27 cellular contexts compared by ENCODE assay signal in genomic region chr11:87022254-87022653, GRCh38. TPM values are rescaled to one million over a fixed set of nuclear protein-coding genes. Genes with fewer than 3 reads are reported as not detected.
DNase-seq lines count a peak whose midpoint lies in the region; ATAC-seq, FAIRE-seq and TF ChIP-seq lines count a peak whose summit lies in the region.
"Had no signal": no experiment of that assay in that cellular context is flagged by ENCODE, and none has a peak within 500 bp of the region (broad histone marks: within the 10 kb centered on the region; RNA-seq: fewer than 3 reads in every experiment).

No MANE protein-coding gene starts in this region.

- H3K27ac ChIP-seq in pancreas: no peak overlapping the region
- H3K27ac ChIP-seq: 22Rv1, cardiac muscle cell, dorsolateral prefrontal cortex, epithelial cell of prostate, KMS-11, stomach, upper lobe of left lung had no signal

- no peak overlapping the region for H3K27ac Mint-ChIP-seq in activated CD4-positive, alpha-beta T cell treated with anti-CD3 and anti-CD28 coated beads for 36 hours
- H3K27ac Mint-ChIP-seq in activated CD4-positive, alpha-beta T cell treated with anti-CD3 and anti-CD28 coated beads, Interleukin-2, amount 10 ng/mL, durations not matched to agents 24 days and 14 days: no peak overlapping the region
- no peak overlapping the region for H3K27ac Mint-ChIP-seq in stimulated activated effector memory CD8-positive, alpha-beta T cell treated with anti-CD3 and anti-CD28 coated beads, Interleukin-12 subunit alpha, Interleukin-12 subunit beta, amount 100 ng/mL, for 72 hours
- H3K27ac Mint-ChIP-seq: memory B cell, natural killer cell had no signal

- no peak for TF ChIP-seq CTCF in pancreas (IDR thresholded peaks at IDR 0.05)

- POLR2A ChIA-PET in activated CD4-positive, alpha-beta T cell treated with anti-CD3 and anti-CD28 coated beads for 36 hours (lab: Charles Lee): no interaction called here

- intact Hi-C loops in activated CD4-positive, alpha-beta T cell treated with anti-CD3 and anti-CD28 coated beads for 36 hours (cut with DNase I, micrococcal nuclease): no loop called here
- intact Hi-C loops in activated CD4-positive, alpha-beta T cell treated with anti-CD3 and anti-CD28 coated beads, Interleukin-2, amount 10 ng/mL, durations not matched to agents 24 days and 14 days (cut with micrococcal nuclease): no loop called here
- intact Hi-C loops in pancreas (cut with DNase I): no loop called here

- H3K9me3 ChIP-seq in pancreas: no peaks in the 10 kb centered on the region
- H3K9me3 ChIP-seq: stomach, upper lobe of left lung had no signal

- H3K36me3 ChIP-seq in pancreas: no peaks in the 10 kb centered on the region
- H3K36me3 ChIP-seq: cardiac muscle cell, stomach, upper lobe of left lung had no signal

- H3K27me3 ChIP-seq in pancreas: no peaks in the 10 kb centered on the region
- H3K27me3 ChIP-seq: cardiac muscle cell, dorsolateral prefrontal cortex, stomach, upper lobe of left lung had no signal

- no peak overlapping the region for H3K4me3 ChIP-seq in pancreas
- H3K4me3 ChIP-seq: cardiac muscle cell, dorsolateral prefrontal cortex, stomach, upper lobe of left lung had no signal

- H3K9me3 Mint-ChIP-seq in activated CD4-positive, alpha-beta T cell treated with anti-CD3 and anti-CD28 coated beads for 36 hours (ENCODE audit: low read depth): no peaks in the 10 kb centered on the region
- no peaks in the 10 kb centered on the region for H3K9me3 Mint-ChIP-seq in activated CD4-positive, alpha-beta T cell treated with anti-CD3 and anti-CD28 coated beads, Interleukin-2, amount 10 ng/mL, durations not matched to agents 24 days and 14 days
- no peaks in the 10 kb centered on the region for H3K9me3 Mint-ChIP-seq in stimulated activated effector memory CD8-positive, alpha-beta T cell treated with anti-CD3 and anti-CD28 coated beads, Interleukin-12 subunit alpha, Interleukin-12 subunit beta, amount 100 ng/mL, for 72 hours
- H3K9me3 Mint-ChIP-seq: natural killer cell had no signal

- WGBS in pancreas, 2 donors: 91 to 92% methylated on average over 1 of the region's 1 CpG

- ATAC-seq in activated CD4-positive, alpha-beta T cell treated with anti-CD3 and anti-CD28 coated beads for 36 hours: peak; percentile 70
- ATAC-seq in HG02623 (IDR thresholded peaks at IDR 0.05; ENCODE audit: unreplicated experiment) (peak; percentile 65), HG03565 (IDR thresholded peaks at IDR 0.05; ENCODE audit: unreplicated experiment) (peak; percentile 93), pancreas (no peak)
- peak; percentile 94 for ATAC-seq in stimulated activated effector memory CD8-positive, alpha-beta T cell treated with anti-CD3 and anti-CD28 coated beads, Interleukin-12 subunit alpha, Interleukin-12 subunit beta, amount 100 ng/mL, for 72 hours
- ATAC-seq: activated CD4-positive, CD25-positive, alpha-beta regulatory T cell treated with anti-CD3 and anti-CD28 coated beads, Interleukin-2, amount 50 U/mL, for 24 hours; natural killer cell had no signal

- H3K4me1 Mint-ChIP-seq in activated CD4-positive, alpha-beta T cell treated with anti-CD3 and anti-CD28 coated beads for 36 hours: no peaks in the 10 kb centered on the region
- peaks cover 8% of the 10 kb centered on the region for H3K4me1 Mint-ChIP-seq in activated CD4-positive, alpha-beta T cell treated with anti-CD3 and anti-CD28 coated beads, Interleukin-2, amount 10 ng/mL, durations not matched to agents 24 days and 14 days
- peaks cover 6% of the 10 kb centered on the region for H3K4me1 Mint-ChIP-seq in stimulated activated effector memory CD8-positive, alpha-beta T cell treated with anti-CD3 and anti-CD28 coated beads, Interleukin-12 subunit alpha, Interleukin-12 subunit beta, amount 100 ng/mL, for 72 hours
- H3K4me1 Mint-ChIP-seq: memory B cell had no signal

- no peak overlapping the region for H3K4me3 Mint-ChIP-seq in activated CD4-positive, alpha-beta T cell treated with anti-CD3 and anti-CD28 coated beads for 36 hours
- no peak overlapping the region for H3K4me3 Mint-ChIP-seq in activated CD4-positive, alpha-beta T cell treated with anti-CD3 and anti-CD28 coated beads, Interleukin-2, amount 10 ng/mL, durations not matched to agents 24 days and 14 days
- no peak overlapping the region for H3K4me3 Mint-ChIP-seq in stimulated activated effector memory CD8-positive, alpha-beta T cell treated with anti-CD3 and anti-CD28 coated beads, Interleukin-12 subunit alpha, Interleukin-12 subunit beta, amount 100 ng/mL, for 72 hours
- H3K4me3 Mint-ChIP-seq: memory B cell, natural killer cell had no signal

- peaks cover 10% of the 10 kb centered on the region for H3K27me3 Mint-ChIP-seq in activated CD4-positive, alpha-beta T cell treated with anti-CD3 and anti-CD28 coated beads for 36 hours
- peaks cover 19% of the 10 kb centered on the region for H3K27me3 Mint-ChIP-seq in activated CD4-positive, alpha-beta T cell treated with anti-CD3 and anti-CD28 coated beads, Interleukin-2, amount 10 ng/mL, durations not matched to agents 24 days and 14 days

- CTCF ChIA-PET in activated CD4-positive, alpha-beta T cell treated with anti-CD3 and anti-CD28 coated beads for 36 hours (lab: Charles Lee): interaction anchor here (0.9 kb wide), 1 partner anchor 29 kb away, joined by 3 read pairs; no protein-coding TSS in a partner anchor

- no peak for FAIRE-seq in pancreas (lab: Jason Lieb, UNC)

- no peaks in the 10 kb centered on the region for H3K36me3 Mint-ChIP-seq in activated CD4-positive, alpha-beta T cell treated with anti-CD3 and anti-CD28 coated beads for 36 hours (ENCODE audit: low read depth)
- H3K36me3 Mint-ChIP-seq in activated CD4-positive, alpha-beta T cell treated with anti-CD3 and anti-CD28 coated beads, Interleukin-2, amount 10 ng/mL, durations not matched to agents 24 days and 14 days (ENCODE audit: low read depth): no peaks in the 10 kb centered on the region
- no peaks in the 10 kb centered on the region for H3K36me3 Mint-ChIP-seq in stimulated activated effector memory CD8-positive, alpha-beta T cell treated with anti-CD3 and anti-CD28 coated beads, Interleukin-12 subunit alpha, Interleukin-12 subunit beta, amount 100 ng/mL, for 72 hours
- H3K36me3 Mint-ChIP-seq: natural killer cell had no signal

- peak; percentile 11 for DNase-seq in activated CD4-positive, alpha-beta T cell treated with anti-CD3 and anti-CD28 coated beads for 36 hours
- DNase-seq in activated CD4-positive, alpha-beta T cell treated with anti-CD3 and anti-CD28 coated beads, Interleukin-2, amount 10 ng/mL, durations not matched to agents 24 days and 14 days: no peak
- no peak for DNase-seq in stimulated activated effector memory CD8-positive, alpha-beta T cell treated with anti-CD3 and anti-CD28 coated beads, Interleukin-12 subunit alpha, Interleukin-12 subunit beta, amount 100 ng/mL, for 72 hours (ENCODE audit: low spot score in 2 of 2)
- DNase-seq in activated naive CD4-positive, alpha-beta T cell treated with Interleukin-2 at 50 U/mL for 16 hours: no peak
- DNase-seq in SHP77 treated with DMSO at 0.1 percent for 48 hours (lab: John Stamatoyannopoulos, UW) (no peak), pancreas (no peak)
- DNase-seq: activated gamma-delta T cell treated with Interleukin-2 at 50 U/mL for 16 hours, AML-193, amniotic stem cell, dorsolateral prefrontal cortex, foreskin fibroblast, GOT3, natural killer cell, NCI-H1092, NCI-H2081 treated with DMSO at 0.1 percent for 48 hours, NCI-H510A, stomach, T1000, upper lobe of left lung had no signal

- peaks cover 0 to 4% (median 4%) of the 10 kb centered on the region in 3 donors for H3K4me1 ChIP-seq in pancreas

RNA-seq across cellular contexts. Expression of gene TMEM135, which starts 15.5 kb away (rescaled TPM):
- 10 to 100 TPM; 25.5 to 26.0 TPM for total RNA-seq in activated CD4-positive, alpha-beta T cell treated with anti-CD3 and anti-CD28 coated beads for 36 hours
- total RNA-seq in activated CD4-positive, alpha-beta T cell treated with anti-CD3 and anti-CD28 coated beads, Interleukin-2, amount 10 ng/mL, durations not matched to agents 24 days and 14 days: 26.2 and 28.6 TPM in 2 replicates
- 10 to 100 TPM in 1 of 6 donors, 1 to 10 TPM in 5; 7.3 to 10.1 (median 8.5) TPM for total RNA-seq in pancreas
- polyA plus RNA-seq in pancreas: 1 to 10 TPM; 2.6 to 5.5 TPM

Comparison
In these comparisons a context has a peak if more than half of its experiments do, and no peak if none do; other contexts are left out.
1. ATAC-seq: peak in activated CD4-positive, alpha-beta T cell treated with anti-CD3 and anti-CD28 coated beads for 36 hours (single experiment), HG02623 (single experiment), HG03565 (single experiment) and stimulated activated effector memory CD8-positive, alpha-beta T cell treated with anti-CD3 and anti-CD28 coated beads, Interleukin-12 subunit alpha, Interleukin-12 subunit beta, amount 100 ng/mL, for 72 hours (single experiment); none in pancreas (0 of 4).